Comparison of ENCODE assay signal across 11 cellular contexts in the genomic region with DNA sequence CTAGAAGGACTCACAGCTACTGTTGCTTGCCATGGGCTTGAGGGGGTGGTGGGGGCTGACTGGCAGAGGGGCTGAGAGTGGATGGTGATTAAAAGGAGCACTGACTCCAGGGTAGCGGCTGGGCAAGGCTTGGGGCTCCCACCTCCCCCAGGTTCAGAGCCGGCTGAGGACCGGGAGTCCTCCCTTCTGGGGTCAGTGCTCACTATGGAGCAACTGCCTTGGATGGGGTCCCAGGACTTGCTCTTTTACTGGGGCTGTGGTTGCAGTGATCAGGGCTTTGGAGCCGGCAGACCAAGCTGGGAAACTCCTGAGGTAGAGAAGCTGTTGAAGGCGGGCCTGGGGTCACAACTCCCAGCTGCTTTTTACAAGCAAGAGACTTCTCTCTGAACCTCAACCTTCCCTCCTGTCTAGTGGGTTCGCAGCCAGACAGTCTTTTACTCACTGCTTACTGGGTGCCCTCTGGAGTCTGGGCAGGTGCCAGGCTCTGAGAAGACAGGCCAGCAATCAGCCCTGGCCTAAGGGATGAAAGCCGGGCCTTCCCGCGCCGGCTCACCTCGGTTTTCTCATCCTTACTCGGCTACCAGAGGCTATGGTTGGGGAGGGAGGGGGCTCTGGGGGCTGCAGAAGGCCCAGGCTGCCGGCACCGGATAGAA. TPM values are rescaled to one million over a fixed set of nuclear protein-coding genes. Genes with fewer than 3 reads are reported as not detected.
DNase-seq lines count a peak whose midpoint lies in the region; TF ChIP-seq lines count a peak whose summit lies in the region.
"Had no signal": no experiment of that assay in that cellular context is flagged by ENCODE, and none has a peak within 500 bp of the region (broad histone marks: within the 10 kb centered on the region; RNA-seq: fewer than 3 reads in every experiment).

No MANE protein-coding gene starts in this region.

- H3K36me3 ChIP-seq in duodenal mucosa (ENCODE audit: control insufficient read depth in 1 of 2, insufficient read depth in 2 of 2, low read length in 2 of 2) (no peaks in the 10 kb centered on the region), muscle layer of colon (ENCODE audit: insufficient read depth, low read length) (no peaks in the 10 kb centered on the region), transverse colon (no peaks in the 10 kb centered on the region)

- TF ChIP-seq POLR2A in transverse colon (IDR thresholded peaks at IDR 0.05) = no peak

- peaks cover 20% of the 10 kb centered on the region for H3K27me3 Mint-ChIP-seq in activated CD4-positive, alpha-beta T cell treated with anti-CD3 and anti-CD28 coated beads, Interleukin-2, amount 10 ng/mL, durations not matched to agents 24 days and 14 days

- WGBS in transverse colon (ENCODE audit: low coverage in 1 of 2), 2 donors = 41 to 100% methylated on average over 1 to 11 of the region's 14 CpGs

- H3K4me1 ChIP-seq in duodenal mucosa (ENCODE audit: control insufficient read depth in 1 of 2, insufficient read depth in 2 of 2, low read length in 2 of 2) (peaks cover 27 to 30% of the 10 kb centered on the region in 2 donors), muscle layer of colon (ENCODE audit: insufficient read depth, low read length) (peaks cover 26% of the 10 kb centered on the region), transverse colon (peaks cover 20 to 40% (median 32%) of the 10 kb centered on the region in 4 donors)

- no peak overlapping the region for H3K27ac Mint-ChIP-seq in activated CD4-positive, alpha-beta T cell treated with anti-CD3 and anti-CD28 coated beads, Interleukin-2, amount 10 ng/mL, durations not matched to agents 24 days and 14 days

- H3K4me1 Mint-ChIP-seq in activated CD4-positive, alpha-beta T cell treated with anti-CD3 and anti-CD28 coated beads, Interleukin-2, amount 10 ng/mL, durations not matched to agents 24 days and 14 days = peaks cover 14% of the 10 kb centered on the region

- no peak overlapping the region for H3K9ac ChIP-seq in duodenal mucosa (ENCODE audit: low read depth in 1 of 2, low read length in 2 of 2)
- H3K9ac ChIP-seq in muscle layer of colon (ENCODE audit: low read length) = no peak overlapping the region

- H3K9me3 Mint-ChIP-seq in activated CD4-positive, alpha-beta T cell treated with anti-CD3 and anti-CD28 coated beads, Interleukin-2, amount 10 ng/mL, durations not matched to agents 24 days and 14 days = peaks cover 9% of the 10 kb centered on the region

- intact Hi-C loops in activated CD4-positive, alpha-beta T cell treated with anti-CD3 and anti-CD28 coated beads, Interleukin-2, amount 10 ng/mL, durations not matched to agents 24 days and 14 days (cut with micrococcal nuclease) = no loop called here
- intact Hi-C loops in transverse colon (cut with DNase I; ENCODE audit: low total_unique reads) = no loop called here

- DNase-seq in activated CD4-positive, alpha-beta T cell treated with anti-CD3 and anti-CD28 coated beads, Interleukin-2, amount 10 ng/mL, durations not matched to agents 24 days and 14 days = no peak
- DNase-seq in activated CD4-positive, alpha-beta T cell treated with anti-CD3 and anti-CD28 coated beads, Interleukin-2, amount 50 U/mL, for 1 hour = no peak
- DNase-seq in transverse colon (peak; percentile 32), SW480 (ENCODE audit: low spot score) (no peak), hypothalamus (lab: John Stamatoyannopoulos, UW) (no peak), NCI-H1092 treated with DMSO at 0.1 percent for 48 hours (lab: John Stamatoyannopoulos, UW) (no peak)
- DNase-seq: central memory CD4-positive, alpha-beta T cell; NCI-H1694; SIG-M5 had no signal

- in situ Hi-C loops in transverse colon (cut with MboI; ENCODE audit: low pct_ligation_motif_present in 1 of 4, low pct_unique_long_range_greater_than_20kb in 1 of 4, low sequenced_read_pairs in 3 of 4) = no loop called here

- H3K4me3 ChIP-seq in duodenal mucosa (ENCODE audit: low read depth in 1 of 2, low read length in 2 of 2) (peak overlapping the region; percentile 29 to 36), muscle layer of colon (ENCODE audit: low read depth in 1 of 2, low read length in 2 of 2) (peak overlapping the region; percentile 14 to 54), transverse colon (peak overlapping the region in 3 of 4 donors; percentile 53 to 61 (median 55))

- peaks cover 2% of the 10 kb centered on the region for H3K36me3 Mint-ChIP-seq in activated CD4-positive, alpha-beta T cell treated with anti-CD3 and anti-CD28 coated beads, Interleukin-2, amount 10 ng/mL, durations not matched to agents 24 days and 14 days (ENCODE audit: low read depth)

- H3K27ac ChIP-seq in duodenal mucosa (ENCODE audit: low read depth, low read length) (no peak overlapping the region), muscle layer of colon (ENCODE audit: low read depth, low read length) (peak overlapping the region; percentile 69), transverse colon (peak overlapping the region; percentile 83 to 86 (median 84))

- H3K9me3 ChIP-seq in duodenal mucosa (ENCODE audit: control insufficient read depth in 1 of 2, low read length in 2 of 2) (peaks cover 2 to 6% of the 10 kb centered on the region in 2 donors), muscle layer of colon (ENCODE audit: low read length) (no peaks in the 10 kb centered on the region), transverse colon (peaks cover 9 to 12% of the 10 kb centered on the region in 2 donors)

- TF ChIP-seq CTCF in transverse colon (IDR thresholded peaks at IDR 0.05) = no peak

- H3K4me3 Mint-ChIP-seq in activated CD4-positive, alpha-beta T cell treated with anti-CD3 and anti-CD28 coated beads, Interleukin-2, amount 10 ng/mL, durations not matched to agents 24 days and 14 days = peak overlapping the region; percentile 32

- no peaks in the 10 kb centered on the region for H3K27me3 ChIP-seq in duodenal mucosa (ENCODE audit: control insufficient read depth in 1 of 2, insufficient read depth in 2 of 2, low read length in 2 of 2)
- H3K27me3 ChIP-seq in muscle layer of colon (ENCODE audit: control insufficient read depth in 1 of 2, insufficient read depth in 2 of 2, low read length in 2 of 2) = no peaks in the 10 kb centered on the region
- peaks cover 8% of the 10 kb centered on the region for H3K27me3 ChIP-seq in transverse colon

- TF ChIP-seq EP300 in transverse colon (IDR thresholded peaks at IDR 0.05; ENCODE audit: low read depth) = no peak

RNA-seq across cellular contexts. Expression of a gene that starts 0.8 kb away (rescaled TPM):
- total RNA-seq in activated CD4-positive, alpha-beta T cell treated with anti-CD3 and anti-CD28 coated beads, Interleukin-2, amount 10 ng/mL, durations not matched to agents 24 days and 14 days = 3.2 and 4.5 TPM in 2 replicates
- 100 to 1,000 TPM in 3 of 4 donors, 10 to 100 TPM in 1; 57.9 to 345 (median 266) TPM for total RNA-seq in transverse colon

Comparison
In these comparisons a context has a peak if more than half of its experiments do, and no peak if none do; other contexts are left out.
1. RNA of a gene that starts 0.8 kb away (total RNA-seq): 57.9 to 345 TPM in transverse colon; 3.2 to 4.5 TPM in activated CD4-positive, alpha-beta T cell treated with anti-CD3 and anti-CD28 coated beads, Interleukin-2, amount 10 ng/mL, durations not matched to agents 24 days and 14 days; every median in the first group is over 10 times any median in the second.
2. Peak in every context shown above with its lines, with median percentiles within 50 percentile points of each other: H3K4me3 ChIP-seq.